Comparison of ENCODE assay signal across 19 cellular contexts in genomic region chr5:178535299-178536175, GRCh38. TPM values are rescaled to one million over a fixed set of nuclear protein-coding genes. Genes with fewer than 3 reads are reported as not detected.
DNase-seq lines count a peak whose midpoint lies in the region; ATAC-seq, FAIRE-seq and TF ChIP-seq lines count a peak whose summit lies in the region.
"Had no signal": no experiment of that assay in that cellular context is flagged by ENCODE, and none has a peak within 500 bp of the region (broad histone marks: within the 10 kb centered on the region; RNA-seq: fewer than 3 reads in every experiment).

No MANE protein-coding gene starts in this region.

- no peaks in the 10 kb centered on the region for H3K4me1 ChIP-seq in astrocyte (ENCODE audit: insufficient read depth, low read length)
- H3K4me1 ChIP-seq in tibial nerve: peaks cover 0 to 20% (median 0%) of the 10 kb centered on the region in 4 donors
- H3K4me1 ChIP-seq: psoas muscle had no signal

- no peaks in the 10 kb centered on the region for H4K20me1 ChIP-seq in astrocyte (ENCODE audit: insufficient read depth, low read length)

- H3K4me3 Mint-ChIP-seq in astrocyte (ENCODE audit: unreplicated experiment): no peak overlapping the region
- H3K4me3 Mint-ChIP-seq in stimulated activated memory B cell treated with anti-CD40 and anti-IgM and Interleukin-4, amounts not matched to agents 10 μg/mL and 1 μg/mL and 100 μg/mL, for 72 hours: no peak overlapping the region
- H3K4me3 Mint-ChIP-seq: activated T-helper 17 cell treated with anti-CD3 and anti-CD28 coated beads, Interleukin-2, amount 50 U/mL, for 72 hours; CD8-positive, alpha-beta T cell; stimulated activated naive CD8-positive, alpha-beta T cell treated with anti-CD3 and anti-CD28 coated beads, Interleukin-15, Interleukin-2, amounts not matched to agents 100 ng/mL and 50 ng/mL, for 24 hours; T-helper 1 cell treated with Interleukin-12 subunit alpha and Interleukin-12 subunit beta and Interleukin-4 antibody, amounts not matched to agents 30 μg/mL and 1 μg/mL, for 36 hours had no signal

- peaks cover 4% of the 10 kb centered on the region for H3K4me1 Mint-ChIP-seq in astrocyte (ENCODE audit: low read depth, unreplicated experiment)
- no peaks in the 10 kb centered on the region for H3K4me1 Mint-ChIP-seq in stimulated activated memory B cell treated with anti-CD40 and anti-IgM and Interleukin-4, amounts not matched to agents 10 μg/mL and 1 μg/mL and 100 μg/mL, for 72 hours
- H3K4me1 Mint-ChIP-seq: activated T-helper 17 cell treated with anti-CD3 and anti-CD28 coated beads, Interleukin-2, amount 50 U/mL, for 72 hours had no signal

- no peak for FAIRE-seq in astrocyte (lab: Jason Lieb, UNC)
- FAIRE-seq: bronchial epithelial cell, endothelial cell of umbilical vein, G401.6, GM18507 had no signal

- peaks cover 3% of the 10 kb centered on the region for H3K9me3 Mint-ChIP-seq in astrocyte (ENCODE audit: unreplicated experiment)
- no peaks in the 10 kb centered on the region for H3K9me3 Mint-ChIP-seq in stimulated activated memory B cell treated with anti-CD40 and anti-IgM and Interleukin-4, amounts not matched to agents 10 μg/mL and 1 μg/mL and 100 μg/mL, for 72 hours
- H3K9me3 Mint-ChIP-seq: activated T-helper 17 cell treated with anti-CD3 and anti-CD28 coated beads, Interleukin-2, amount 50 U/mL, for 72 hours; CD8-positive, alpha-beta T cell; stimulated activated naive CD8-positive, alpha-beta T cell treated with anti-CD3 and anti-CD28 coated beads, Interleukin-15, Interleukin-2, amounts not matched to agents 100 ng/mL and 50 ng/mL, for 24 hours; T-helper 1 cell treated with Interleukin-12 subunit alpha and Interleukin-12 subunit beta and Interleukin-4 antibody, amounts not matched to agents 30 μg/mL and 1 μg/mL, for 36 hours had no signal

- no peaks in the 10 kb centered on the region for H3K9me3 ChIP-seq in astrocyte (ENCODE audit: insufficient read depth, low read depth, low read length)
- H3K9me3 ChIP-seq in tibial nerve: no peaks in the 10 kb centered on the region
- H3K9me3 ChIP-seq: psoas muscle had no signal

- TF ChIP-seq CTCF in astrocyte (IDR thresholded peaks at IDR 0.05; ENCODE audit: insufficient read depth, low read depth, low read length): no peak
- TF ChIP-seq CTCF in tibial nerve (IDR thresholded peaks at IDR 0.05): no peak

- DNase-seq in Kasumi-1 (lab: John Stamatoyannopoulos, UW): peak; percentile 65 to 69
- peak; percentile 12 for DNase-seq in astrocyte (ENCODE audit: low read depth)
- DNase-seq in iris pigment epithelial cell (ENCODE audit: low read depth): peak; percentile 6
- peak; percentile 17 to 18 for DNase-seq in tibial nerve (ENCODE audit: low spot score in 2 of 2)
- DNase-seq in stimulated activated CD4-positive, alpha-beta T cell treated with anti-CD3 and anti-CD28 coated beads, Interleukin-2, amount 100 ng/mL, for 48 hours: no peak
- no peak for DNase-seq in HuH-7.5 (ENCODE audit: low spot score)
- DNase-seq: activated CD4-positive, alpha-beta T cell treated with anti-CD3 and anti-CD28 coated beads, Interleukin-2, amount 50 U/mL, for 4 hours; CD8-positive, alpha-beta T cell; NCI-H2081; stimulated activated CD4-positive, alpha-beta T cell treated with anti-CD3 and anti-CD28 coated beads, Interleukin-4, amount 100 ng/mL, for 4 hours had no signal

- peaks cover 19% of the 10 kb centered on the region for H3K27me3 Mint-ChIP-seq in astrocyte (ENCODE audit: low read depth, unreplicated experiment)
- peaks cover 31% of the 10 kb centered on the region for H3K27me3 Mint-ChIP-seq in stimulated activated memory B cell treated with anti-CD40 and anti-IgM and Interleukin-4, amounts not matched to agents 10 μg/mL and 1 μg/mL and 100 μg/mL, for 72 hours
- H3K27me3 Mint-ChIP-seq: activated T-helper 17 cell treated with anti-CD3 and anti-CD28 coated beads, Interleukin-2, amount 50 U/mL, for 72 hours; stimulated activated naive CD8-positive, alpha-beta T cell treated with anti-CD3 and anti-CD28 coated beads, Interleukin-15, Interleukin-2, amounts not matched to agents 100 ng/mL and 50 ng/mL, for 24 hours had no signal

- no peaks in the 10 kb centered on the region for H3K36me3 Mint-ChIP-seq in astrocyte (ENCODE audit: low read depth, unreplicated experiment)
- no peaks in the 10 kb centered on the region for H3K36me3 Mint-ChIP-seq in stimulated activated memory B cell treated with anti-CD40 and anti-IgM and Interleukin-4, amounts not matched to agents 10 μg/mL and 1 μg/mL and 100 μg/mL, for 72 hours
- H3K36me3 Mint-ChIP-seq: CD8-positive, alpha-beta T cell had no signal

- H3K79me2 ChIP-seq in astrocyte (ENCODE audit: insufficient read depth, low read length): no peaks in the 10 kb centered on the region

- ATAC-seq in stimulated activated memory B cell treated with anti-CD40 and anti-IgM and Interleukin-4, amounts not matched to agents 10 μg/mL and 1 μg/mL and 100 μg/mL, for 72 hours: no peak
- ATAC-seq: activated T-helper 17 cell treated with anti-CD3 and anti-CD28 coated beads, Interleukin-2, amount 50 U/mL, for 72 hours; CD8-positive, alpha-beta T cell had no signal

- WGBS in tibial nerve, 2 donors: 39 to 62% methylated on average over 15 of the region's 20 CpGs

- H3K4me2 ChIP-seq in astrocyte (ENCODE audit: low read length): no peak overlapping the region

- H3K36me3 ChIP-seq in astrocyte (ENCODE audit: insufficient read depth, low read length) (no peaks in the 10 kb centered on the region), tibial nerve (no peaks in the 10 kb centered on the region)

- H3K27me3 ChIP-seq in astrocyte (ENCODE audit: insufficient read depth, low read length) (no peaks in the 10 kb centered on the region), tibial nerve (no peaks in the 10 kb centered on the region)

- no peak overlapping the region for H3K4me3 ChIP-seq in astrocyte (ENCODE audit: insufficient read depth, low read depth, low read length)
- H3K4me3 ChIP-seq in tibial nerve: no peak overlapping the region
- H3K4me3 ChIP-seq: psoas muscle had no signal

- H2AFZ ChIP-seq in astrocyte (ENCODE audit: low read depth, low read length): no peak overlapping the region

- no peak overlapping the region for H3K27ac Mint-ChIP-seq in astrocyte (ENCODE audit: unreplicated experiment)
- H3K27ac Mint-ChIP-seq in stimulated activated memory B cell treated with anti-CD40 and anti-IgM and Interleukin-4, amounts not matched to agents 10 μg/mL and 1 μg/mL and 100 μg/mL, for 72 hours: no peak overlapping the region
- H3K27ac Mint-ChIP-seq: activated T-helper 17 cell treated with anti-CD3 and anti-CD28 coated beads, Interleukin-2, amount 50 U/mL, for 72 hours; CD8-positive, alpha-beta T cell; stimulated activated naive CD8-positive, alpha-beta T cell treated with anti-CD3 and anti-CD28 coated beads, Interleukin-15, Interleukin-2, amounts not matched to agents 100 ng/mL and 50 ng/mL, for 24 hours; T-helper 1 cell treated with Interleukin-12 subunit alpha and Interleukin-12 subunit beta and Interleukin-4 antibody, amounts not matched to agents 30 μg/mL and 1 μg/mL, for 36 hours had no signal

- TF ChIP-seq EP300 in tibial nerve (IDR thresholded peaks at IDR 0.05): peak in 1 of 2 donors; percentile 21

- no peak for TF ChIP-seq POLR2A in tibial nerve (IDR thresholded peaks at IDR 0.05)

- H3K27ac ChIP-seq in astrocyte (ENCODE audit: low read depth, low read length): no peak overlapping the region
- H3K27ac ChIP-seq in tibial nerve: peak overlapping the region in 3 of 4 donors; percentile 28 to 68 (median 40)
- H3K27ac ChIP-seq: psoas muscle had no signal

- no peak overlapping the region for H3K9ac ChIP-seq in astrocyte (ENCODE audit: low read length)

RNA-seq across cellular contexts. Expression of gene COL23A1, which starts 54.7 kb away (rescaled TPM):
- total RNA-seq in astrocyte (0.16 and 0.19 TPM in 2 replicates), tibial nerve (10 to 100 TPM in 3 of 4 donors, 1 to 10 TPM in 1; 7.9 to 20.4 (median 12.0) TPM)
- total RNA-seq: CD8-positive, alpha-beta T cell; endothelial cell of umbilical vein had no signal

Comparison
In these comparisons a context has a peak if more than half of its experiments do, and no peak if none do; other contexts are left out.
1. DNase-seq: peak in Kasumi-1 (2 of 2), astrocyte (single experiment), iris pigment epithelial cell (single experiment) and tibial nerve (2 of 2); none in stimulated activated CD4-positive, alpha-beta T cell treated with anti-CD3 and anti-CD28 coated beads, Interleukin-2, amount 100 ng/mL, for 48 hours (0 of 2) and HuH-7.5 (single experiment).